19 cellular contexts compared by ENCODE assay signal in genomic region chr2:188142636-188143035, GRCh38.
DNase-seq lines count a peak whose midpoint lies in the region; ATAC-seq, FAIRE-seq and TF ChIP-seq lines count a peak whose summit lies in the region.
"Had no signal": no experiment of that assay in that cellular context is flagged by ENCODE, and none has a peak within 500 bp of the region (broad histone marks: within the 10 kb centered on the region; RNA-seq: fewer than 3 reads in every experiment).

No MANE protein-coding gene starts in this region.

- H3K36me3 ChIP-seq in kidney epithelial cell (ENCODE audit: control insufficient read depth, insufficient read depth, low read length) = no peaks in the 10 kb centered on the region
- H3K36me3 ChIP-seq: tibial artery had no signal

- TF ChIP-seq CTCF in chondrocyte (IDR thresholded peaks at IDR 0.05) = no peak
- TF ChIP-seq CTCF in kidney epithelial cell (IDR thresholded peaks at IDR 0.05; ENCODE audit: insufficient read depth, low read length, poor library complexity, severe bottlenecking) = no peak

- no peak for FAIRE-seq in GM19239 (lab: Jason Lieb, UNC)
- FAIRE-seq: frontal cortex had no signal

- no peaks in the 10 kb centered on the region for H3K9me3 Mint-ChIP-seq in chondrocyte (ENCODE audit: low read depth)
- H3K9me3 Mint-ChIP-seq in activated T-helper 17 cell treated with anti-CD3 and anti-CD28 coated beads, Interleukin-2, amount 50 U/mL, for 72 hours = no peaks in the 10 kb centered on the region

- H3K27me3 ChIP-seq in kidney epithelial cell (ENCODE audit: control insufficient read depth, insufficient read depth, low read length) = no peaks in the 10 kb centered on the region
- H3K27me3 ChIP-seq: tibial artery had no signal

- no peak for ATAC-seq in activated T-helper 17 cell treated with anti-CD3 and anti-CD28 coated beads, Interleukin-2, amount 50 U/mL, for 72 hours (replicated peaks)
- no peak for ATAC-seq in GM19395 (IDR thresholded peaks at IDR 0.05; ENCODE audit: unreplicated experiment)
- ATAC-seq: activated naive CD4-positive, alpha-beta T cell treated with anti-CD3 and anti-CD28 coated beads, Interleukin-2, amount 50 U/mL, for 72 hours had no signal

- H3K4me3 ChIP-seq in kidney epithelial cell (ENCODE audit: low read depth, low read length) = no peak overlapping the region
- H3K4me3 ChIP-seq: tibial artery had no signal

- H3K4me3 Mint-ChIP-seq in chondrocyte (ENCODE audit: unreplicated experiment) = no peak overlapping the region
- no peak overlapping the region for H3K4me3 Mint-ChIP-seq in activated T-helper 17 cell treated with anti-CD3 and anti-CD28 coated beads, Interleukin-2, amount 50 U/mL, for 72 hours
- H3K4me3 Mint-ChIP-seq: B cell had no signal

- DNase-seq in AG08396 (ENCODE audit: low spot score) = peak; percentile 16
- peak; percentile 69 for DNase-seq in LHCN-M2 (ENCODE audit: low read depth)
- DNase-seq in chondrocyte (ENCODE audit: low spot score) = no peak
- DNase-seq in kidney epithelial cell (ENCODE audit: low read depth) = peak; percentile 19
- DNase-seq in GM19239 (ENCODE audit: insufficient read length, low spot score) = no peak
- DNase-seq in HUDEP-2 (lab: John Stamatoyannopoulos, UW; ENCODE audit: unreplicated experiment in 76 of 76) = no peak
- DNase-seq: activated CD4-positive, CD25-positive, alpha-beta regulatory T cell treated with anti-CD3 and anti-CD28 coated beads, Interleukin-2, amount 50 U/mL, for 72 hours; activated CD8-positive, alpha-beta memory T cell treated with anti-CD3 and anti-CD28 coated beads, Interleukin-2, amount 50 U/mL, for 48 hours; cerebellar nuclear complex; NCI-H1417; NCI-H524; stimulated activated CD4-positive, alpha-beta T cell treated with anti-CD3 and anti-CD28 coated beads, Interleukin-1b, Interleukin-23, amount 100 ng/mL, for 48 hours; stimulated activated CD8-positive, alpha-beta memory T cell treated with anti-CD3 and anti-CD28 coated beads, Interleukin-4, amount 100 ng/mL, for 48 hours; tibial artery had no signal

- H3K27me3 Mint-ChIP-seq in chondrocyte (ENCODE audit: low read depth) = no peaks in the 10 kb centered on the region
- no peaks in the 10 kb centered on the region for H3K27me3 Mint-ChIP-seq in activated T-helper 17 cell treated with anti-CD3 and anti-CD28 coated beads, Interleukin-2, amount 50 U/mL, for 72 hours
- H3K27me3 Mint-ChIP-seq: B cell had no signal

- peak overlapping the region; percentile 71 for H3K27ac Mint-ChIP-seq in chondrocyte (ENCODE audit: unreplicated experiment)
- no peak overlapping the region for H3K27ac Mint-ChIP-seq in activated T-helper 17 cell treated with anti-CD3 and anti-CD28 coated beads, Interleukin-2, amount 50 U/mL, for 72 hours
- H3K27ac Mint-ChIP-seq: activated naive CD4-positive, alpha-beta T cell treated with anti-CD3 and anti-CD28 coated beads, Interleukin-2, amount 50 U/mL, for 72 hours; B cell had no signal

- peaks cover 31% of the 10 kb centered on the region for H3K4me1 Mint-ChIP-seq in chondrocyte (ENCODE audit: low read depth)
- H3K4me1 Mint-ChIP-seq in activated T-helper 17 cell treated with anti-CD3 and anti-CD28 coated beads, Interleukin-2, amount 50 U/mL, for 72 hours = no peaks in the 10 kb centered on the region
- H3K4me1 Mint-ChIP-seq: B cell had no signal

- peaks cover 2% of the 10 kb centered on the region for H3K36me3 Mint-ChIP-seq in chondrocyte (ENCODE audit: low read depth)
- no peaks in the 10 kb centered on the region for H3K36me3 Mint-ChIP-seq in activated T-helper 17 cell treated with anti-CD3 and anti-CD28 coated beads, Interleukin-2, amount 50 U/mL, for 72 hours (ENCODE audit: low read depth)
- H3K36me3 Mint-ChIP-seq: activated naive CD4-positive, alpha-beta T cell treated with anti-CD3 and anti-CD28 coated beads, Interleukin-2, amount 50 U/mL, for 72 hours had no signal

Comparison
In these comparisons a context has a peak if more than half of its experiments do, and no peak if none do; other contexts are left out.
1. DNase-seq: peak in AG08396 (single experiment), LHCN-M2 (single experiment) and kidney epithelial cell (single experiment); none in chondrocyte (single experiment), GM19239 (single experiment) and HUDEP-2 (0 of 76).